In the genomic region with DNA sequence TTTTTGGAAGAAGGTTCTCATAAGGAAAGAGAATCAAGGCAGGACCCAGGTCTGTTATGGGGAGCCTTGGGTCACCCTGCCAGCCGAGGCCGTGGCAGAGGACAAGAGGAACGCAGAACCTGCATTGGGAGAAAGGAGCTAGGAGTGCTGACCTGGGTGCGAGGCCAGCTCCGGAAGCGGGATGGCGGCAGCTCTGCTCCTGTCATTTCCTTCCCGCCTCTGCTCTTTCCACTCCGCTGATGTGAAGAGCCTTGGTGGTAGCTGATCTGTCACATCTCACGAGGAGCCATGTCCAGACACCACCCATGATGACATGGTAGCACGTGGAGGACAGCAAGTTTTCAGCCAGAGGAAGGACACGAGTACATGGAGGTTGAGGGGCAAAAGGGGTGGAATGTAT, we compare ENCODE assay signal across 15 cellular contexts.
DNase-seq lines count a peak whose midpoint lies in the region; ATAC-seq and TF ChIP-seq lines count a peak whose summit lies in the region.
"Had no signal": no experiment of that assay in that cellular context is flagged by ENCODE, and none has a peak within 500 bp of the region (broad histone marks: within the 10 kb centered on the region; RNA-seq: fewer than 3 reads in every experiment).

No MANE protein-coding gene starts in this region.

- H3K27ac Mint-ChIP-seq in type B pancreatic cell = no peak overlapping the region
- H3K27ac Mint-ChIP-seq: B cell; CD8-positive, alpha-beta T cell had no signal

- peak overlapping the region in 1 of 11 experiments; percentile 36; a peak in 1 of 22 replicates for H3K27ac ChIP-seq in BLaER1 treated with 17β-estradiol and CSF1 and Interleukin-3, amounts not matched to agents 10 nM and 100 nM
- H3K27ac ChIP-seq: C4-2B, GM23248 had no signal

- no peak overlapping the region for H3K4me3 ChIP-seq in BLaER1 treated with 17β-estradiol and CSF1 and Interleukin-3, amounts not matched to agents 10 nM and 100 nM
- H3K4me3 ChIP-seq in adipocyte (ENCODE audit: low read length) = no peak overlapping the region
- H3K4me3 ChIP-seq: GM23248 had no signal

- 0 out of 22 replicates have a peak, but pooled peaks cover 0 to 5% (median 0%) of the 10 kb centered on the region in 11 experiments for H4K20me1 ChIP-seq in BLaER1 treated with 17β-estradiol and CSF1 and Interleukin-3, amounts not matched to agents 10 nM and 100 nM

- no peaks in the 10 kb centered on the region for H3K36me3 Mint-ChIP-seq in type B pancreatic cell
- H3K36me3 Mint-ChIP-seq: CD8-positive, alpha-beta T cell had no signal

- H3K4me1 Mint-ChIP-seq in type B pancreatic cell (ENCODE audit: unreplicated experiment) = no peaks in the 10 kb centered on the region
- H3K4me1 Mint-ChIP-seq: B cell had no signal

- ATAC-seq in GM19455 (IDR thresholded peaks at IDR 0.05; ENCODE audit: unreplicated experiment) = no peak
- no peak for ATAC-seq in HG03354 (IDR thresholded peaks at IDR 0.05; ENCODE audit: poor library complexity, severe bottlenecking, unreplicated experiment)
- ATAC-seq: CD8-positive, alpha-beta T cell had no signal

- peaks cover 16% of the 10 kb centered on the region for H3K27me3 Mint-ChIP-seq in type B pancreatic cell

- peak overlapping the region in 1 of 11 experiments; percentile 13; a peak in 2 of 22 replicates for H3K9ac ChIP-seq in BLaER1 treated with 17β-estradiol and CSF1 and Interleukin-3, amounts not matched to agents 10 nM and 100 nM
- peak overlapping the region; percentile 35 for H3K9ac ChIP-seq in adipocyte (ENCODE audit: low read length)
- H3K9ac ChIP-seq: GM23248 had no signal

- H3K4me1 ChIP-seq in BLaER1 treated with 17β-estradiol and CSF1 and Interleukin-3, amounts not matched to agents 10 nM and 100 nM = peaks cover 11 to 59% (median 40%) of the 10 kb centered on the region in 10 experiments
- H3K4me1 ChIP-seq in adipocyte (ENCODE audit: control insufficient read depth, insufficient read depth, low read length) = peaks cover 24% of the 10 kb centered on the region

- no peak for DNase-seq in adipocyte (ENCODE audit: low read depth)
- peak; percentile 77 for DNase-seq in mesenteric fat pad (ENCODE audit: low spot score)
- DNase-seq in type B pancreatic cell (ENCODE audit: extremely low spot score, unreplicated experiment) = peak; percentile 27
- DNase-seq in NOMO-1 treated with DMSO at 0.1 percent for 48 hours (lab: John Stamatoyannopoulos, UW; ENCODE audit: unreplicated experiment) = no peak
- DNase-seq: CD8-positive, alpha-beta T cell; COR-L47; DND-41; GDM1; GM23248; H7 had no signal

- TF ChIP-seq CTCF in type B pancreatic cell (conservative IDR thresholded peaks at IDR 0.05) = no peak

- H3K9me3 Mint-ChIP-seq in type B pancreatic cell = peaks cover 11% of the 10 kb centered on the region

- no peaks in the 10 kb centered on the region; a peak in 1 of 22 replicates for H3K36me3 ChIP-seq in BLaER1 treated with 17β-estradiol and CSF1 and Interleukin-3, amounts not matched to agents 10 nM and 100 nM
- H3K36me3 ChIP-seq in adipocyte (ENCODE audit: control insufficient read depth, insufficient read depth, low read length, severe bottlenecking) = no peaks in the 10 kb centered on the region

- H3K27me3 ChIP-seq in BLaER1 treated with 17β-estradiol and CSF1 and Interleukin-3, amounts not matched to agents 10 nM and 100 nM = peaks cover 0 to 46% (median 10%) of the 10 kb centered on the region in 11 experiments; a peak in 14 of 22 replicates
- H3K27me3 ChIP-seq in adipocyte (replicated peaks; ENCODE audit: control insufficient read depth, insufficient read depth, low read length) = no peaks in the 10 kb centered on the region

- H3K9me3 ChIP-seq in BLaER1 treated with 17β-estradiol and CSF1 and Interleukin-3, amounts not matched to agents 10 nM and 100 nM (replicated peaks in 1 of 11) = peaks cover 17 to 31% (median 22%) of the 10 kb centered on the region in 11 experiments
- peaks cover 9% of the 10 kb centered on the region for H3K9me3 ChIP-seq in adipocyte (ENCODE audit: control insufficient read depth, low read length)

- H3K4me3 Mint-ChIP-seq in type B pancreatic cell = no peak overlapping the region
- H3K4me3 Mint-ChIP-seq: B cell; CD8-positive, alpha-beta T cell had no signal

- peak overlapping the region in 6 of 11 experiments; percentile 2 to 46 (median 23); a peak in 6 of 22 replicates for H3K4me2 ChIP-seq in BLaER1 treated with 17β-estradiol and CSF1 and Interleukin-3, amounts not matched to agents 10 nM and 100 nM

Comparison
In these comparisons a context has a peak if more than half of its experiments do, and no peak if none do; other contexts are left out.
1. DNase-seq: peak in mesenteric fat pad (single experiment) and type B pancreatic cell (single experiment); none in adipocyte (single experiment) and NOMO-1 treated with DMSO at 0.1 percent for 48 hours (single experiment).